ENCODE assay signal across 18 cellular contexts in genomic region chr9:92132501-92132900, GRCh38. TPM values are rescaled to one million over a fixed set of nuclear protein-coding genes. Genes with fewer than 3 reads are reported as not detected.
A peak's percentile ranks its signal among the peaks of the same experiment; 100 is the strongest.
DNase-seq lines count a peak whose midpoint lies in the region; ATAC-seq and TF ChIP-seq lines count a peak whose summit lies in the region.
"Had no signal": no experiment of that assay in that cellular context is flagged by ENCODE, and none has a peak within 500 bp of the region (broad histone marks: within the 10 kb centered on the region; RNA-seq: fewer than 3 reads in every experiment).

No MANE protein-coding gene starts in this region.

- TF ChIP-seq CTCF in natural killer cell (IDR thresholded peaks at IDR 0.05) (no peak), foreskin fibroblast (IDR thresholded peaks at IDR 0.05; ENCODE audit: low read depth, low read length) (no peak)

- peaks cover 28 to 31% of the 10 kb centered on the region in 2 donors for H3K27me3 Mint-ChIP-seq in natural killer cell (ENCODE audit: low read depth in 2 of 2)
- peaks cover 20 to 23% of the 10 kb centered on the region in 2 donors for H3K27me3 Mint-ChIP-seq in natural killer cell treated with Interleukin-12 subunit alpha and Interleukin-12 subunit beta and Interleukin-15 and Interleukin-18, amount 100 ng/mL, for 72 hours
- H3K27me3 Mint-ChIP-seq in effector memory CD8-positive, alpha-beta T cell: peaks cover 16 to 43% of the 10 kb centered on the region in 2 donors

- H3K9me3 Mint-ChIP-seq in natural killer cell: no peaks in the 10 kb centered on the region
- no peaks in the 10 kb centered on the region for H3K9me3 Mint-ChIP-seq in natural killer cell treated with Interleukin-12 subunit alpha and Interleukin-12 subunit beta and Interleukin-15 and Interleukin-18, amount 100 ng/mL, for 72 hours
- no peaks in the 10 kb centered on the region for H3K9me3 Mint-ChIP-seq in effector memory CD8-positive, alpha-beta T cell

- peaks cover 7% of the 10 kb centered on the region for H3K36me3 Mint-ChIP-seq in natural killer cell
- peaks cover 10% of the 10 kb centered on the region for H3K36me3 Mint-ChIP-seq in natural killer cell treated with Interleukin-12 subunit alpha and Interleukin-12 subunit beta and Interleukin-15 and Interleukin-18, amount 100 ng/mL, for 72 hours
- H3K36me3 Mint-ChIP-seq in effector memory CD8-positive, alpha-beta T cell (ENCODE audit: insufficient read depth): no peaks in the 10 kb centered on the region
- H3K36me3 Mint-ChIP-seq: CD4-positive, alpha-beta memory T cell had no signal

- H2BK15ac ChIP-seq in neuronal stem cell (ENCODE audit: low read length): no peak overlapping the region

- H2BK5ac ChIP-seq in neuronal stem cell (ENCODE audit: low read length): no peak overlapping the region

- no peak overlapping the region for H2BK12ac ChIP-seq in neuronal stem cell (ENCODE audit: low read length)

- DNase-seq in natural killer cell (no peak), neuronal stem cell (ENCODE audit: low spot score) (no peak), foreskin fibroblast (no peak), AG20443 (ENCODE audit: low spot score) (no peak), NCI-H2107 treated with DMSO at 0.1 percent for 48 hours (lab: John Stamatoyannopoulos, UW; ENCODE audit: unreplicated experiment) (no peak)
- no peak for DNase-seq in natural killer cell treated with Interleukin-12 subunit alpha and Interleukin-12 subunit beta and Interleukin-15 and Interleukin-18, amount 100 ng/mL, for 72 hours (ENCODE audit: low spot score)
- no peak for DNase-seq in effector memory CD8-positive, alpha-beta T cell
- DNase-seq: 8988T; ACHN; C1 segment of cervical spinal cord; Caco-2; CD4-positive, alpha-beta memory T cell; DMS153; DND-41; GM23248; H7; HCEC 1CT had no signal

- H3K79me1 ChIP-seq in neuronal stem cell (ENCODE audit: low read depth, low read length): peaks cover 2% of the 10 kb centered on the region

- H2BK120ac ChIP-seq in neuronal stem cell (ENCODE audit: low read depth, low read length): no peak overlapping the region

- ATAC-seq in natural killer cell: peak in 2 of 3 donors; percentile 24 to 35
- no peak for ATAC-seq in natural killer cell treated with Interleukin-12 subunit alpha and Interleukin-12 subunit beta and Interleukin-15 and Interleukin-18, amount 100 ng/mL, for 72 hours
- peak; percentile 58 for ATAC-seq in effector memory CD8-positive, alpha-beta T cell (replicated peaks)
- ATAC-seq: A549 had no signal

- no peak overlapping the region for H2AFZ ChIP-seq in neuronal stem cell (ENCODE audit: low read length)
- H2AFZ ChIP-seq: GM23248 had no signal

- peaks cover 7 to 23% of the 10 kb centered on the region in 2 donors for H3K4me1 Mint-ChIP-seq in natural killer cell
- peaks cover 12 to 20% of the 10 kb centered on the region in 2 donors for H3K4me1 Mint-ChIP-seq in natural killer cell treated with Interleukin-12 subunit alpha and Interleukin-12 subunit beta and Interleukin-15 and Interleukin-18, amount 100 ng/mL, for 72 hours (ENCODE audit: low read depth in 2 of 2)
- H3K4me1 Mint-ChIP-seq in effector memory CD8-positive, alpha-beta T cell (ENCODE audit: low read depth in 2 of 2): peaks cover 21 to 22% of the 10 kb centered on the region in 2 donors

- peaks cover 0 to 4% of the 10 kb centered on the region in 2 donors for H3K4me1 ChIP-seq in neuronal stem cell (ENCODE audit: control insufficient read depth in 2 of 2, insufficient read depth in 1 of 2, low read depth in 1 of 2, low read length in 2 of 2)
- H3K4me1 ChIP-seq: Caco-2 had no signal

- H4K91ac ChIP-seq in neuronal stem cell (ENCODE audit: low read depth, low read length, poor library complexity): no peak overlapping the region

- no peak overlapping the region for H3K4me3 Mint-ChIP-seq in natural killer cell
- H3K4me3 Mint-ChIP-seq in natural killer cell treated with Interleukin-12 subunit alpha and Interleukin-12 subunit beta and Interleukin-15 and Interleukin-18, amount 100 ng/mL, for 72 hours: no peak overlapping the region
- H3K4me3 Mint-ChIP-seq in effector memory CD8-positive, alpha-beta T cell: peak overlapping the region; percentile 59 to 71

- H3K4me3 ChIP-seq in neuronal stem cell (ENCODE audit: low read length in 2 of 2) (no peak overlapping the region), foreskin fibroblast (ENCODE audit: low read depth in 1 of 2, low read length in 2 of 2) (no peak overlapping the region)
- H3K4me3 ChIP-seq: A549, GM23248 had no signal

- H3K9ac ChIP-seq in neuronal stem cell (ENCODE audit: low read depth, low read length, poor library complexity): no peak overlapping the region
- H3K9ac ChIP-seq: GM23248 had no signal

- H3K4ac ChIP-seq in neuronal stem cell (ENCODE audit: low read length): no peak overlapping the region

- H3K27me3 ChIP-seq in neuronal stem cell (ENCODE audit: control insufficient read depth in 3 of 3, insufficient read depth in 3 of 3, low read depth in 1 of 3, low read length in 3 of 3): peaks cover 0 to 20% (median 0%) of the 10 kb centered on the region in 3 experiments

- no peaks in the 10 kb centered on the region for H3K36me3 ChIP-seq in neuronal stem cell (replicated peaks in 1 of 2; ENCODE audit: control insufficient read depth in 2 of 2, insufficient read depth in 2 of 2, low read length in 2 of 2)

- H2AK5ac ChIP-seq in neuronal stem cell (ENCODE audit: low read depth, low read length): peak overlapping the region; percentile 74

- H3K23ac ChIP-seq in neuronal stem cell (ENCODE audit: low read depth, low read length, poor library complexity): no peak overlapping the region

- H3K9me3 ChIP-seq in neuronal stem cell (replicated peaks in 1 of 2; ENCODE audit: control insufficient read depth in 2 of 2, insufficient read depth in 1 of 2, low read depth in 1 of 2, low read length in 2 of 2): no peaks in the 10 kb centered on the region
- H3K9me3 ChIP-seq: Caco-2 had no signal

- no peak overlapping the region for H3K4me2 ChIP-seq in neuronal stem cell (ENCODE audit: insufficient read depth, low read length, poor library complexity, severe bottlenecking)
- H3K4me2 ChIP-seq: A549 had no signal

- no CpG with 5 or more reads among the region's 1 CpG for WGBS in neuronal stem cell (ENCODE audit: extremely low coverage in 2 of 2, insufficient read length in 2 of 2, insufficient replicate concordance in 1 of 2), 2 donors

- no peak overlapping the region for H3K18ac ChIP-seq in neuronal stem cell (ENCODE audit: low read length)

- intact Hi-C loops in natural killer cell (cut with micrococcal nuclease): no loop called here

- H4K8ac ChIP-seq in neuronal stem cell (ENCODE audit: low read depth, low read length): no peak overlapping the region

- peak overlapping the region in 1 of 2 donors; percentile 55 for H3K27ac Mint-ChIP-seq in natural killer cell
- peak overlapping the region in 1 of 2 donors; percentile 27 for H3K27ac Mint-ChIP-seq in natural killer cell treated with Interleukin-12 subunit alpha and Interleukin-12 subunit beta and Interleukin-15 and Interleukin-18, amount 100 ng/mL, for 72 hours
- H3K27ac Mint-ChIP-seq in effector memory CD8-positive, alpha-beta T cell: peak overlapping the region; percentile 70 to 74

- no peak overlapping the region for H3K27ac ChIP-seq in neuronal stem cell (replicated peaks; ENCODE audit: low read length)
- H3K27ac ChIP-seq: A549, GM23248 had no signal

- H3K14ac ChIP-seq in neuronal stem cell (ENCODE audit: low read length): peak overlapping the region; percentile 31

RNA-seq across cellular contexts. Expression of gene SPTLC1, which starts 17.3 kb away (rescaled TPM):
- 10 to 100 TPM; 45.6 to 59.3 (median 47.8) TPM for total RNA-seq in natural killer cell
- total RNA-seq in natural killer cell treated with Interleukin-12 subunit alpha and Interleukin-12 subunit beta and Interleukin-15 and Interleukin-18, amount 100 ng/mL, for 72 hours: 10 to 100 TPM; 67.7 to 69.1 TPM
- 52.6 TPM for polyA plus RNA-seq in neuronal stem cell (2013, experiment 1 of 2)
- 53.4 TPM for polyA plus RNA-seq in neuronal stem cell (2013, experiment 2 of 2)

Comparison
In these comparisons a context has a peak if more than half of its experiments do, and no peak if none do; other contexts are left out.
1. ATAC-seq: peak in natural killer cell (2 of 3) and effector memory CD8-positive, alpha-beta T cell (single experiment); none in natural killer cell treated with Interleukin-12 subunit alpha and Interleukin-12 subunit beta and Interleukin-15 and Interleukin-18, amount 100 ng/mL, for 72 hours (0 of 2).
2. H3K4me3 Mint-ChIP-seq: peak in effector memory CD8-positive, alpha-beta T cell (2 of 2); none in natural killer cell (single experiment) and natural killer cell treated with Interleukin-12 subunit alpha and Interleukin-12 subunit beta and Interleukin-15 and Interleukin-18, amount 100 ng/mL, for 72 hours (single experiment).